26 cellular contexts compared by ENCODE assay signal in the genomic region with DNA sequence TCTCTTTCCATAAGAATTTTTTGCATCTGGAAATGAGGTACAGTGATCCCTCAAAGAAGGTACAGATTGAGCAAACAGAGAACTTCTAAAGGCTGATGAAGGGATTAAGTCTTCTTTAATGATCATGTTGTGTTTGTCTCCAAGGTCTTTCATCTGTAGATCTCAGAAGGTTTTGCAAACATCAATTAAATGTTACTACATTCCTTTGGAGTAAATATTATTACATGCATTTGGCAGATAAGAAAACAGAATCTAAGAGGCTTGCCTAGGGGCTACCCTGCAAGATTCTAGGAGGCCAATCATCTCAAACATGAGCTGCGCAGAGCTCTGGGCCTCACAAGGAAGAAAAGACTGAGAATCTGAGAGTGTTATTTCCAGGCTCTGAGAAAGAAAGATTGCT.
A peak's percentile ranks its signal among the peaks of the same experiment; 100 is the strongest.
DNase-seq lines count a peak whose midpoint lies in the region; ATAC-seq, FAIRE-seq and TF ChIP-seq lines count a peak whose summit lies in the region.
"Had no signal": no experiment of that assay in that cellular context is flagged by ENCODE, and none has a peak within 500 bp of the region (broad histone marks: within the 10 kb centered on the region; RNA-seq: fewer than 3 reads in every experiment).

No MANE protein-coding gene starts in this region.

- no peaks in the 10 kb centered on the region for H3K9me3 Mint-ChIP-seq in astrocyte (ENCODE audit: unreplicated experiment)

- H4K20me1 ChIP-seq in astrocyte (ENCODE audit: insufficient read depth, low read length): no peaks in the 10 kb centered on the region

- H3K4me2 ChIP-seq in astrocyte (ENCODE audit: low read length) (peak overlapping the region; percentile 32), parathyroid adenoma (ENCODE audit: low read length) (no peak overlapping the region)

- peak; percentile 20 for FAIRE-seq in astrocyte (lab: Jason Lieb, UNC)
- FAIRE-seq: GM19239, H54, HTR-8/SVneo had no signal

- H3K9ac ChIP-seq in astrocyte (ENCODE audit: low read length): no peak overlapping the region
- H3K9ac ChIP-seq in parathyroid adenoma: no peak overlapping the region

- WGBS in thyroid gland, 2 donors: 97 to 100% methylated on average over 1 of the region's 1 CpG

- no peaks in the 10 kb centered on the region for H3K27me3 ChIP-seq in left ventricle myocardium inferior (ENCODE audit: low read depth)
- H3K27me3 ChIP-seq in astrocyte (ENCODE audit: insufficient read depth, low read length): no peaks in the 10 kb centered on the region
- H3K27me3 ChIP-seq in parathyroid adenoma (ENCODE audit: control insufficient read depth, insufficient read depth, low read length): no peaks in the 10 kb centered on the region
- no peaks in the 10 kb centered on the region for H3K27me3 ChIP-seq in uterus
- no peaks in the 10 kb centered on the region for H3K27me3 ChIP-seq in thyroid gland
- H3K27me3 ChIP-seq: BE2C, MG63 had no signal

- H3K27ac Mint-ChIP-seq in astrocyte (ENCODE audit: unreplicated experiment): no peak overlapping the region
- H3K27ac Mint-ChIP-seq: CD14-positive monocyte had no signal

- no peak for TF ChIP-seq CTCF in left ventricle myocardium inferior (IDR thresholded peaks at IDR 0.05; ENCODE audit: borderline replicate concordance)
- no peak for TF ChIP-seq CTCF in astrocyte (IDR thresholded peaks at IDR 0.05; ENCODE audit: insufficient read depth, low read depth, low read length)
- no peak for TF ChIP-seq CTCF in parathyroid adenoma (IDR thresholded peaks at IDR 0.05)
- TF ChIP-seq CTCF in uterus (IDR thresholded peaks at IDR 0.05): no peak
- TF ChIP-seq CTCF in mucosa of descending colon (IDR thresholded peaks at IDR 0.05): no peak
- TF ChIP-seq CTCF in thyroid gland (IDR thresholded peaks at IDR 0.05): no peak

- H3K36me3 Mint-ChIP-seq in astrocyte (ENCODE audit: low read depth, unreplicated experiment): no peaks in the 10 kb centered on the region
- H3K36me3 Mint-ChIP-seq: CD14-positive monocyte had no signal

- no peaks in the 10 kb centered on the region for H3K36me3 ChIP-seq in left ventricle myocardium inferior
- H3K36me3 ChIP-seq in astrocyte (ENCODE audit: insufficient read depth, low read length): no peaks in the 10 kb centered on the region
- H3K36me3 ChIP-seq in parathyroid adenoma (ENCODE audit: control insufficient read depth, insufficient read depth, low read length): no peaks in the 10 kb centered on the region
- H3K36me3 ChIP-seq in uterus: no peaks in the 10 kb centered on the region
- no peaks in the 10 kb centered on the region for H3K36me3 ChIP-seq in mucosa of descending colon (ENCODE audit: low read depth)
- H3K36me3 ChIP-seq in thyroid gland: no peaks in the 10 kb centered on the region
- H3K36me3 ChIP-seq: BE2C, MG63 had no signal

- H3K79me2 ChIP-seq in astrocyte (ENCODE audit: insufficient read depth, low read length): no peaks in the 10 kb centered on the region
- H3K79me2 ChIP-seq in parathyroid adenoma: no peaks in the 10 kb centered on the region

- DNase-seq in left ventricle myocardium inferior (no peak), left ventricle myocardium superior (no peak), astrocyte (ENCODE audit: low read depth) (no peak), uterus (no peak), mucosa of descending colon (no peak), thyroid gland (no peak)
- DNase-seq: ACHN, BE2C, DMS153, DND-41, KG1, MG63, NCI-H1105 treated with DMSO at 0.1 percent for 48 hours, NCI-H146, NCI-H2029, NCI-H526 treated with DMSO at 0.1 percent for 48 hours, SHP77 had no signal

- peak overlapping the region; percentile 57 for H3K27ac ChIP-seq in left ventricle myocardium inferior (replicated peaks)
- H3K27ac ChIP-seq in astrocyte (ENCODE audit: low read depth, low read length): peak overlapping the region; percentile 17
- peak overlapping the region; percentile 0 for H3K27ac ChIP-seq in parathyroid adenoma
- H3K27ac ChIP-seq in uterus: peak overlapping the region; percentile 62 to 69
- H3K27ac ChIP-seq in thyroid gland: no peak overlapping the region
- H3K27ac ChIP-seq: 22Rv1, RWPE1 had no signal

- H2AFZ ChIP-seq in astrocyte (ENCODE audit: low read depth, low read length) (no peak overlapping the region), parathyroid adenoma (no peak overlapping the region)

- no peak overlapping the region for H3K4me3 Mint-ChIP-seq in astrocyte (ENCODE audit: unreplicated experiment)
- H3K4me3 Mint-ChIP-seq: CD14-positive monocyte had no signal

- TF ChIP-seq POLR2A in uterus (IDR thresholded peaks at IDR 0.05): no peak
- no peak for TF ChIP-seq POLR2A in thyroid gland (IDR thresholded peaks at IDR 0.05)

- H3K4me3 ChIP-seq in left ventricle myocardium inferior (no peak overlapping the region), astrocyte (ENCODE audit: insufficient read depth, low read depth, low read length) (no peak overlapping the region), parathyroid adenoma (ENCODE audit: low read depth, low read length) (no peak overlapping the region), uterus (no peak overlapping the region), mucosa of descending colon (no peak overlapping the region), thyroid gland (replicated peaks in 1 of 3) (no peak overlapping the region)
- H3K4me3 ChIP-seq: MG63 had no signal

- H3K4me1 Mint-ChIP-seq in astrocyte (ENCODE audit: low read depth, unreplicated experiment): peaks cover 10% of the 10 kb centered on the region

- no peaks in the 10 kb centered on the region for H3K27me3 Mint-ChIP-seq in astrocyte (ENCODE audit: low read depth, unreplicated experiment)

- H3K9me3 ChIP-seq in left ventricle myocardium inferior (replicated peaks) (peaks cover 8% of the 10 kb centered on the region), astrocyte (ENCODE audit: insufficient read depth, low read depth, low read length) (no peaks in the 10 kb centered on the region), parathyroid adenoma (ENCODE audit: control insufficient read depth, low read length) (no peaks in the 10 kb centered on the region), uterus (no peaks in the 10 kb centered on the region), mucosa of descending colon (no peaks in the 10 kb centered on the region), thyroid gland (no peaks in the 10 kb centered on the region)
- H3K9me3 ChIP-seq: BE2C had no signal

- H3K4me1 ChIP-seq in left ventricle myocardium inferior (peaks cover 8% of the 10 kb centered on the region), astrocyte (ENCODE audit: insufficient read depth, low read length) (peaks cover 7% of the 10 kb centered on the region), parathyroid adenoma (no peaks in the 10 kb centered on the region), uterus (no peaks in the 10 kb centered on the region), mucosa of descending colon (ENCODE audit: low read depth) (no peaks in the 10 kb centered on the region), thyroid gland (no peaks in the 10 kb centered on the region)
- H3K4me1 ChIP-seq: BE2C had no signal

- intact Hi-C loops in left ventricle myocardium inferior (cut with micrococcal nuclease): no loop called here
- intact Hi-C loops in left ventricle myocardium superior (cut with micrococcal nuclease): no loop called here
- intact Hi-C loops in uterus (cut with DNase I; ENCODE audit: low total_unique reads): no loop called here
- intact Hi-C loops in mucosa of descending colon (cut with DNase I, micrococcal nuclease): no loop called here
- intact Hi-C loops in thyroid gland (cut with DNase I): no loop called here

- ATAC-seq in left ventricle myocardium superior (no peak), HG02763 (IDR thresholded peaks at IDR 0.05; ENCODE audit: unreplicated experiment) (no peak), mucosa of descending colon (no peak)
- ATAC-seq: Panc1 had no signal

Comparison
In these comparisons a context has a peak if more than half of its experiments do, and no peak if none do; other contexts are left out.
1. H3K27ac ChIP-seq: peak in left ventricle myocardium inferior (single experiment), astrocyte (single experiment), parathyroid adenoma (single experiment) and uterus (2 of 2); none in thyroid gland (0 of 3).